26 cellular contexts compared by ENCODE assay signal in the genomic region with DNA sequence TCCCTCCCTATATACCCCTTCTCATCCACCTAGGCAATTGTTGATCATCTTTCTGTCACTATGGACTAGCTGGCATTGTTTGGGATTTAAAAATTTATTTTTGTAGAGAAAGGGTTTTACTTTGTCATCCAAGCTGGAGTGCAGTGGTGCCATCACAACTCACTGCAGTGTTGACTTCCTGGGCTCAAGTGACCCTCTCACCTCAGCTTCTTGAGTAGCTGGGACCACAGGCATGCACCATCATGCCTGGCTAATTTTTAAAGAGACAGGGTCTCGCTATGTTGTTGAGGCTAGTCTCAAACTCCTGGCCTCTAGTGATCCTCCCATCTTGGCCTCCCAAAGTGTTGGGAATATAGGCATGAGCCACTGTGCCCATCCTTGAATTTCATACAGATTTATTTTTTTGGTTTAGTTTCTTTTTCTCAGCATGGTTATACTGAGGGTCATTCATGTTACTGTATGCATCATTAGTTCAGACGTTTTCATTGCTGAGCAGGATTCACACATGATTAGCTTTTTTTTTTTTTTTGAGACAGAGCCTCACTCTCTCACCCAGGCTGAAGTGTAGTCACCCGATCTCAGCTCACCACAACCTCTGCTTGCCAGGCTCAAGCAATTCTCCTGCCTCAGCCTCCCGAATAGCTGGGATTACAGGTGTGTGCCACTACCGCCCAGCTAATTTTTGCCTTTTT. TPM values are rescaled to one million over a fixed set of nuclear protein-coding genes. Genes with fewer than 3 reads are reported as not detected.
A peak's percentile ranks its signal among the peaks of the same experiment; 100 is the strongest.
DNase-seq lines count a peak whose midpoint lies in the region; ATAC-seq, FAIRE-seq and TF ChIP-seq lines count a peak whose summit lies in the region.
"Had no signal": no experiment of that assay in that cellular context is flagged by ENCODE, and none has a peak within 500 bp of the region (broad histone marks: within the 10 kb centered on the region; RNA-seq: fewer than 3 reads in every experiment).

No MANE protein-coding gene starts in this region.

- FAIRE-seq in small intestine (lab: Jason Lieb, UNC): no peak
- FAIRE-seq: colon, endothelial cell of umbilical vein, HepG2 had no signal

- in situ Hi-C loops in Caki2 (cut with HindIII; ENCODE audit: low pct_unique_long_range_greater_than_20kb, low sequenced_read_pairs) (no loop called here), gastrocnemius medialis (cut with MboI; ENCODE audit: low sequenced_read_pairs in 4 of 4) (no loop called here)

- intact Hi-C loops in gastrocnemius medialis (cut with DNase I; ENCODE audit: low total_unique reads): no loop called here

- TF ChIP-seq CTCF in gastrocnemius medialis (IDR thresholded peaks at IDR 0.05 in 4 of 5, conservative IDR thresholded peaks at IDR 0.05 in 1 of 5): no peak

- peak; percentile 58 for DNase-seq in Caki2 (ENCODE audit: low read depth)
- no peak for DNase-seq in small intestine
- no peak for DNase-seq in gastrocnemius medialis
- DNase-seq in erythroblast (lab: John Stamatoyannopoulos, UW): no peak
- DNase-seq: 8988T; activated CD4-positive, alpha-beta T cell treated with anti-CD3 and anti-CD28 coated beads, Interleukin-2, amount 10 ng/mL, durations not matched to agents 7 days and 5 days; activated T-cell treated with anti-CD3 and anti-CD28 coated beads, Interleukin-2, amount 50 U/mL, for 24 hours; DMS153; foreskin fibroblast; GM23248; mucosa of descending colon; NCI-H1694 treated with DMSO at 0.1 percent for 48 hours; RPMI8226; stomach; upper lobe of right lung had no signal

- H3K36me3 ChIP-seq in small intestine (ENCODE audit: control insufficient read depth in 2 of 2, insufficient read depth in 2 of 2, low read length in 2 of 2) (no peaks in the 10 kb centered on the region), gastrocnemius medialis (no peaks in the 10 kb centered on the region)
- H3K36me3 ChIP-seq: right atrium auricular region, stomach, upper lobe of right lung had no signal

- H3K4me1 ChIP-seq in small intestine (ENCODE audit: control insufficient read depth in 2 of 2, insufficient read depth in 1 of 2, low read depth in 1 of 2, low read length in 1 of 2) (no peaks in the 10 kb centered on the region), gastrocnemius medialis (no peaks in the 10 kb centered on the region)
- H3K4me1 ChIP-seq: BLaER1 treated with 17β-estradiol and CSF1 and Interleukin-3, amounts not matched to agents 10 nM and 100 nM; right atrium auricular region; stomach; upper lobe of right lung had no signal

- H3K4me3 ChIP-seq in small intestine (ENCODE audit: low read depth in 1 of 2, low read length in 2 of 2) (no peak overlapping the region), gastrocnemius medialis (no peak overlapping the region)
- H3K4me3 ChIP-seq: BLaER1 treated with 17β-estradiol and CSF1 and Interleukin-3, amounts not matched to agents 10 nM and 100 nM; GM23248; mucosa of descending colon; right atrium auricular region; stomach; upper lobe of right lung had no signal

- H3K27me3 ChIP-seq in small intestine (ENCODE audit: control insufficient read depth in 2 of 2, insufficient read depth in 2 of 2, low read length in 2 of 2): no peaks in the 10 kb centered on the region
- H3K27me3 ChIP-seq in gastrocnemius medialis: no peaks in the 10 kb centered on the region
- H3K27me3 ChIP-seq: BLaER1 treated with 17β-estradiol and CSF1 and Interleukin-3, amounts not matched to agents 10 nM and 100 nM; right atrium auricular region; stomach; upper lobe of right lung had no signal

- H3K9me3 ChIP-seq in small intestine (ENCODE audit: control insufficient read depth, low read depth) (no peaks in the 10 kb centered on the region), gastrocnemius medialis (peaks cover 0 to 9% (median 0%) of the 10 kb centered on the region in 3 donors)
- H3K9me3 ChIP-seq: mucosa of descending colon, upper lobe of right lung had no signal

- no peak overlapping the region for H3K27ac ChIP-seq in small intestine (ENCODE audit: low read depth in 1 of 2, low read length in 1 of 2)
- H3K27ac ChIP-seq in gastrocnemius medialis: no peak overlapping the region
- H3K27ac ChIP-seq: BLaER1 treated with 17β-estradiol and CSF1 and Interleukin-3, amounts not matched to agents 10 nM and 100 nM; GM23248; right atrium auricular region; stomach; upper lobe of right lung had no signal

- no peak for TF ChIP-seq POLR2A in gastrocnemius medialis (IDR thresholded peaks at IDR 0.05)
- no peak for TF ChIP-seq POLR2A in erythroblast (IDR thresholded peaks at IDR 0.05; ENCODE audit: low read length)

- 74 to 86% (median 81%) methylated on average over 5 of the region's 5 CpGs for WGBS in small intestine, 3 donors

- ATAC-seq in GM19043 (IDR thresholded peaks at IDR 0.05; ENCODE audit: low read depth, unreplicated experiment) (peak; percentile 85), GM21723 (IDR thresholded peaks at IDR 0.05; ENCODE audit: unreplicated experiment) (peak; percentile 77), HG03432 (IDR thresholded peaks at IDR 0.05; ENCODE audit: unreplicated experiment) (peak; percentile 49), gastrocnemius medialis (no peak), HG02763 (IDR thresholded peaks at IDR 0.05; ENCODE audit: unreplicated experiment) (no peak)
- ATAC-seq: HepG2, left lobe of liver, mucosa of descending colon, upper lobe of right lung had no signal

RNA-seq across cellular contexts. Expression of a gene that starts 8.6 kb away (rescaled TPM):
- total RNA-seq in Caki2 (2014; rRNA removed; shearing (Covaris generic); ENCODE audit: low replicate concordance): not detected in 2 replicates
- not detected for polyA plus RNA-seq in small intestine
- total RNA-seq in gastrocnemius medialis: 1 to 10 TPM in 1 of 4 donors, under 1 TPM in 2, not detected in 1; 0.03 to 1.3 (median 0.36) TPM
- total RNA-seq: activated CD4-positive, alpha-beta T cell treated with anti-CD3 and anti-CD28 coated beads, Interleukin-2, amount 10 ng/mL, durations not matched to agents 7 days and 5 days; endothelial cell of umbilical vein; GM23248; HepG2; left lobe of liver; M059J; mucosa of descending colon had no signal
- polyA plus RNA-seq: endothelial cell of umbilical vein, GM23248, HepG2 had no signal

RNA-seq across cellular contexts. Expression of a gene that starts 32.3 kb away (rescaled TPM):
- total RNA-seq in Caki2 (2014; rRNA removed; shearing (Covaris generic); ENCODE audit: low replicate concordance): 33.8 and 41.3 TPM in 2 replicates
- polyA plus RNA-seq in small intestine: 1 to 10 TPM in 2 of 3 donors, under 1 TPM in 1; 0.67 to 5.8 (median 1.6) TPM
- total RNA-seq in gastrocnemius medialis: 100 to 1,000 TPM; 200 to 422 (median 265) TPM

Comparison
In these comparisons a context has a peak if more than half of its experiments do, and no peak if none do; other contexts are left out.
1. ATAC-seq: peak in GM19043 (single experiment), GM21723 (single experiment) and HG03432 (single experiment); none in gastrocnemius medialis (0 of 2) and HG02763 (single experiment).